ENCODE assay signal across 19 cellular contexts in genomic region chr14:36408388-36408787, GRCh38.
"Had no signal": no experiment of that assay in that cellular context is flagged by ENCODE, and none has a peak within 500 bp of the region (broad histone marks: within the 10 kb centered on the region; RNA-seq: fewer than 3 reads in every experiment).

No MANE protein-coding gene starts in this region.

- H3K4me1 ChIP-seq: ascending aorta, breast epithelium, foreskin keratinocyte, lower lobe of right lung, spleen, suprapubic skin, upper lobe of left lung had no signal

- DNase-seq: activated CD4-positive, CD25-positive, alpha-beta regulatory T cell treated with anti-CD3 and anti-CD28 coated beads, Interleukin-2, amount 50 U/mL, for 72 hours; activated naive CD4-positive, alpha-beta T cell treated with anti-CD3 and anti-CD28 coated beads, Interleukin-2, amount 10 ng/mL, durations not matched to agents 7 days and 5 days; activated T-cell treated with anti-CD3 and anti-CD28 coated beads for 4 hours; cerebellar nuclear complex; effector memory CD4-positive, alpha-beta T cell; foreskin keratinocyte; head of caudate nucleus; left cardiac atrium; lower lobe of right lung; midbrain; ovary; spleen; T1000; upper lobe of left lung had no signal

- ATAC-seq: activated T-helper 17 cell treated with anti-CD3 and anti-CD28 coated beads, Interleukin-2, amount 50 U/mL, for 72 hours; foreskin keratinocyte; left cardiac atrium; lower lobe of right lung; sciatic nerve had no signal

- H3K9me3 ChIP-seq: ascending aorta, lower lobe of right lung, ovary, suprapubic skin, upper lobe of left lung had no signal

- H3K27ac ChIP-seq: ascending aorta, breast epithelium, foreskin keratinocyte, lower lobe of right lung, ovary, spleen, suprapubic skin, upper lobe of left lung had no signal

- H3K36me3 ChIP-seq: ascending aorta, breast epithelium, lower lobe of right lung, ovary, spleen, suprapubic skin, upper lobe of left lung had no signal

- H3K27me3 ChIP-seq: ascending aorta, breast epithelium, foreskin keratinocyte, ovary, spleen, suprapubic skin, upper lobe of left lung had no signal

- H3K4me3 ChIP-seq: ascending aorta, breast epithelium, lower lobe of right lung, ovary, spleen, suprapubic skin, upper lobe of left lung had no signal
